In the genomic region with DNA sequence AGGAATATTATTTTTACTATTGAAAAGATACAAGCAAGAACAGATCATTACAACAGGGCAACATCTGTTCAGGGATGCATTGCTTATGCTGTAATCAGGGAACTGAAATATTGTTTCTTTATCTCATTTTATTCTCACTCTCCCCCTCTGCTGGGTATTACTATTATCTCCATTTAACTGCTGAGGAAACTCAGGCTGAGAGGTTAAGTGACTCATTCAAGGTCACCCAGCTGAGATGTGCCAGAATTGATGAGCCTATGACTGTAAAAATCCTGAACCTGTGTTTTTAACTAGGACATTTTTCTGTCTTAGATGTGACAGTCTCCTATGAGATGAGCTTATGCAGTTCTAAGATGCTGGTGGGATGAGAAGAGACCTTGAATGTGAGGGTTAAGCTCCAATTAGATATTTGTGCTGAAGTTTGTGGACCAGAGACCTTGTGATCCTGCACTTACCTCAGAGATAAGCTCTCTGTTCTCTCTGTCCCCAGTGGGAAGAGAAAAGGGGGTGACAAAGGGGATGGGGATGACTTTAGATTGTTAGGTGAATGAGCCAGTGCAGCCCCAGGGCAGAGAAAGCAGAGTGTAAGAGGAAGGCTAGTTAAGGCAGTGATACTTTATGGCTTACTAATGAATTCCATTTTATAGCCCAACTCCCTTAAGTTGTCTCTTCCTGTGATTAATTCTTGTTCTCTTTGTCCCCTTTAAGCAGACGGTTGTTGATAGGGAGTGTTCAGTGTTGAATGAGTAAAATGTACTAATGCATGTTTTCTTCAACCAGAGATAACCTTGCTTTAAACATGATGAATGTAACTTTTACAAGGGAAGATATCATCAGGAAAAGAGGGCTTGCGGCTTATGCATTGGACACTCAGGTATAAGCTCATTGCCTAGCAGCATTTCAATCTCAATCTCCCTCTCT, we compare ENCODE assay signal across 14 cellular contexts.
DNase-seq lines count a peak whose midpoint lies in the region; ATAC-seq and TF ChIP-seq lines count a peak whose summit lies in the region.
"Had no signal": no experiment of that assay in that cellular context is flagged by ENCODE, and none has a peak within 500 bp of the region (broad histone marks: within the 10 kb centered on the region; RNA-seq: fewer than 3 reads in every experiment).

No MANE protein-coding gene starts in this region.

- no peak for TF ChIP-seq CTCF in WTC11 (IDR thresholded peaks at IDR 0.05)
- no peak for TF ChIP-seq CTCF in kidney epithelial cell (IDR thresholded peaks at IDR 0.05; ENCODE audit: insufficient read depth, low read length, poor library complexity, severe bottlenecking)

- H3K27me3 Mint-ChIP-seq in WTC11 (ENCODE audit: low read depth) = peaks cover under 1% of the 10 kb centered on the region; the same call in 1 of the 2 replicates

- no peaks in the 10 kb centered on the region for H3K27me3 ChIP-seq in kidney epithelial cell (ENCODE audit: control insufficient read depth, insufficient read depth, low read length)

- in situ Hi-C loops in KBM-7 (cut with MboI; ENCODE audit: low pct_unique_long_range_greater_than_20kb, low sequenced_read_pairs) = no loop called here

- ATAC-seq in WTC11 = peak; percentile 41
- ATAC-seq in HG03432 (IDR thresholded peaks at IDR 0.05; ENCODE audit: unreplicated experiment) = no peak

- intact Hi-C loops in posterior vena cava (cut with DNase I) = no loop called here

- DNase-seq in AG08396 (ENCODE audit: low spot score) (peak; percentile 32), KBM-7 (peak; percentile 20), WTC11 (ENCODE audit: low spot score) (no peak), kidney epithelial cell (ENCODE audit: low read depth) (peak; percentile 37), COR-L47 (lab: John Stamatoyannopoulos, UW) (no peak), NCI-H1417 (lab: John Stamatoyannopoulos, UW) (no peak), posterior vena cava (ENCODE audit: low spot score) (no peak)
- DNase-seq: activated CD4-positive, CD25-positive, alpha-beta regulatory T cell treated with anti-CD3 and anti-CD28 coated beads, Interleukin-2, amount 50 U/mL, for 72 hours; activated naive CD4-positive, alpha-beta T cell treated with anti-CD3 and anti-CD28 coated beads, Interleukin-2, amount 50 U/mL, for 16 hours; Caco-2; H7; NCI-H69; substantia nigra had no signal

- H3K4me1 Mint-ChIP-seq in WTC11 = peaks cover 16% of the 10 kb centered on the region

- H3K9me3 Mint-ChIP-seq in WTC11 = no peaks in the 10 kb centered on the region

- no peak overlapping the region for H3K4me3 Mint-ChIP-seq in WTC11

- H3K4me3 ChIP-seq in kidney epithelial cell (ENCODE audit: low read depth, low read length) = no peak overlapping the region

- CTCF ChIA-PET in WTC11 (lab: Charles Lee) = no interaction called here

- H3K36me3 Mint-ChIP-seq in WTC11 = no peaks in the 10 kb centered on the region

- POLR2A ChIA-PET in WTC11 (lab: Charles Lee) = no interaction called here

- H3K27ac Mint-ChIP-seq in WTC11 = no peak overlapping the region

- no peaks in the 10 kb centered on the region for H3K36me3 ChIP-seq in kidney epithelial cell (ENCODE audit: control insufficient read depth, insufficient read depth, low read length)

TF ChIP-seq in WTC11, 78 proteins besides CTCF, POLR2A, EP300 and RAD21:
- no peak for TF ChIP-seq ELF4 (CRISPR knock-in tag; IDR thresholded peaks at IDR 0.05; ENCODE audit: low read depth)
- TF ChIP-seq ZNF219 (CRISPR knock-in tag; IDR thresholded peaks at IDR 0.05; ENCODE audit: borderline replicate concordance) = no peak
- TF ChIP-seq ZNF317 (CRISPR knock-in tag; IDR thresholded peaks at IDR 0.05; ENCODE audit: borderline replicate concordance, low read depth) = no peak
- no peak for TF ChIP-seq SOX15 (CRISPR knock-in tag; IDR thresholded peaks at IDR 0.05)
- no peak for TF ChIP-seq JAZF1 (CRISPR knock-in tag; IDR thresholded peaks at IDR 0.05)
- TF ChIP-seq PRRX2 (CRISPR knock-in tag; IDR thresholded peaks at IDR 0.05) = no peak
- no peak for TF ChIP-seq GABPB1 (CRISPR knock-in tag; IDR thresholded peaks at IDR 0.05)
- no peak for TF ChIP-seq FOXP1 (CRISPR knock-in tag; IDR thresholded peaks at IDR 0.05; ENCODE audit: borderline replicate concordance)
- TF ChIP-seq ZNF263 (CRISPR knock-in tag; IDR thresholded peaks at IDR 0.05; ENCODE audit: low read depth) = no peak
- TF ChIP-seq ATF1 (CRISPR knock-in tag; IDR thresholded peaks at IDR 0.05) = no peak
- TF ChIP-seq, protein P1, sequence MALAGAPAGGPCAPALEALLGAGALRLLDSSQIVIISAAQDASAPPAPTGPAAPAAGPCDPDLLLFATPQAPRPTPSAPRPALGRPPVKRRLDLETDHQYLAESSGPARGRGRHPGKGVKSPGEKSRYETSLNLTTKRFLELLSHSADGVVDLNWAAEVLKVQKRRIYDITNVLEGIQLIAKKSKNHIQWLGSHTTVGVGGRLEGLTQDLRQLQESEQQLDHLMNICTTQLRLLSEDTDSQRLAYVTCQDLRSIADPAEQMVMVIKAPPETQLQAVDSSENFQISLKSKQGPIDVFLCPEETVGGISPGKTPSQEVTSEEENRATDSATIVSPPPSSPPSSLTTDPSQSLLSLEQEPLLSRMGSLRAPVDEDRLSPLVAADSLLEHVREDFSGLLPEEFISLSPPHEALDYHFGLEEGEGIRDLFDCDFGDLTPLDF (CRISPR knock-in tag; IDR thresholded peaks at IDR 0.05) = no peak
- no peak for TF ChIP-seq ARID4B (CRISPR knock-in tag; IDR thresholded peaks at IDR 0.05; ENCODE audit: borderline replicate concordance)
- TF ChIP-seq, protein P2, sequence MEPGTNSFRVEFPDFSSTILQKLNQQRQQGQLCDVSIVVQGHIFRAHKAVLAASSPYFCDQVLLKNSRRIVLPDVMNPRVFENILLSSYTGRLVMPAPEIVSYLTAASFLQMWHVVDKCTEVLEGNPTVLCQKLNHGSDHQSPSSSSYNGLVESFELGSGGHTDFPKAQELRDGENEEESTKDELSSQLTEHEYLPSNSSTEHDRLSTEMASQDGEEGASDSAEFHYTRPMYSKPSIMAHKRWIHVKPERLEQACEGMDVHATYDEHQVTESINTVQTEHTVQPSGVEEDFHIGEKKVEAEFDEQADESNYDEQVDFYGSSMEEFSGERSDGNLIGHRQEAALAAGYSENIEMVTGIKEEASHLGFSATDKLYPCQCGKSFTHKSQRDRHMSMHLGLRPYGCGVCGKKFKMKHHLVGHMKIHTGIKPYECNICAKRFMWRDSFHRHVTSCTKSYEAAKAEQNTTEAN (CRISPR knock-in tag; IDR thresholded peaks at IDR 0.05) = no peak
- TF ChIP-seq ZNF512 (CRISPR knock-in tag; IDR thresholded peaks at IDR 0.05; ENCODE audit: borderline replicate concordance) = no peak
- no peak for TF ChIP-seq TEAD1 (CRISPR knock-in tag; IDR thresholded peaks at IDR 0.05)

Comparison
In these comparisons a context has a peak if more than half of its experiments do, and no peak if none do; other contexts are left out.
1. DNase-seq: peak in AG08396 (single experiment), KBM-7 (single experiment) and kidney epithelial cell (single experiment); none in WTC11 (single experiment), COR-L47 (single experiment), NCI-H1417 (0 of 3) and posterior vena cava (single experiment).